ENCODE assay signal across 8 cellular contexts in genomic region chr6:44058617-44059358, GRCh38.
A peak's percentile ranks its signal among the peaks of the same experiment; 100 is the strongest.
DNase-seq lines count a peak whose midpoint lies in the region; ATAC-seq and TF ChIP-seq lines count a peak whose summit lies in the region.

No MANE protein-coding gene starts in this region.

- H3K27ac ChIP-seq in colonic mucosa: peak overlapping the region; percentile 73
- H3K27ac ChIP-seq in mesodermal cell (ENCODE audit: low read depth, low read length, severe bottlenecking): peak overlapping the region; percentile 83
- peak overlapping the region in 1 of 2 donors; percentile 69 for H3K27ac ChIP-seq in aorta (ENCODE audit: low read depth in 1 of 2, low read length in 2 of 2)
- H3K27ac ChIP-seq in caudate nucleus (ENCODE audit: low read depth, low read length): no peak overlapping the region

- H3K27me3 ChIP-seq in colonic mucosa (no peaks in the 10 kb centered on the region), aorta (ENCODE audit: control insufficient read depth in 1 of 2, insufficient read depth in 2 of 2, low read length in 1 of 2) (no peaks in the 10 kb centered on the region)

- ATAC-seq in GM19043 (IDR thresholded peaks at IDR 0.05; ENCODE audit: low read depth, unreplicated experiment): peak; percentile 75
- ATAC-seq in aorta (ENCODE audit: low FRiP score): peak; percentile 87

- no peak for TF ChIP-seq CTCF in colonic mucosa (IDR thresholded peaks at IDR 0.05)

- H3K9ac ChIP-seq in colonic mucosa (ENCODE audit: low read depth in 2 of 2, low read length in 2 of 2): peak overlapping the region in 1 of 2 donors; percentile 41

- WGBS in mesodermal cell (ENCODE audit: insufficient coverage in 2 of 2), 2 experiments: 60 to 71% methylated on average over 11 to 14 of the region's 19 CpGs
- WGBS in aorta, 2 donors: 32 to 34% methylated on average over 19 of the region's 19 CpGs

- DNase-seq in A172 (ENCODE audit: low spot score) (peak; percentile 100), HS-27A (ENCODE audit: low read depth) (peak; percentile 95), colonic mucosa (peak; percentile 63), aorta (peak; percentile 92 to 95), caudate nucleus (lab: John Stamatoyannopoulos, UW) (no peak), NCI-H187 (lab: John Stamatoyannopoulos, UW) (no peak)

- H3K4me3 ChIP-seq in colonic mucosa (no peak overlapping the region), mesodermal cell (ENCODE audit: extremely low read depth, insufficient read depth, low read length, poor library complexity, severe bottlenecking) (no peak overlapping the region), aorta (ENCODE audit: low read length in 2 of 2) (no peak overlapping the region)

- H3K36me3 ChIP-seq in colonic mucosa: no peaks in the 10 kb centered on the region
- H3K36me3 ChIP-seq in mesodermal cell (ENCODE audit: control insufficient read depth, insufficient read depth, low read length): no peaks in the 10 kb centered on the region
- H3K36me3 ChIP-seq in aorta (ENCODE audit: control insufficient read depth in 1 of 2, insufficient read depth in 2 of 2, low read length in 1 of 2): no peaks in the 10 kb centered on the region

- H3K4me1 ChIP-seq in colonic mucosa (no peaks in the 10 kb centered on the region), mesodermal cell (ENCODE audit: control insufficient read depth, insufficient read depth, low read length, poor library complexity, severe bottlenecking) (peaks cover 48% of the 10 kb centered on the region), aorta (ENCODE audit: control insufficient read depth in 1 of 2, insufficient read depth in 2 of 2, low read length in 2 of 2) (peaks cover 0 to 4% of the 10 kb centered on the region in 2 donors)

- intact Hi-C loops in colonic mucosa (cut with DNase I): no loop called here
- intact Hi-C loops in aorta (cut with DNase I): loop anchor here in 1 of 2 donors (5.0 kb wide), 1 partner anchor 56 kb away; no protein-coding TSS in a partner anchor

- H3K9me3 ChIP-seq in colonic mucosa (no peaks in the 10 kb centered on the region), mesodermal cell (ENCODE audit: control insufficient read depth, low read length) (peaks cover 10% of the 10 kb centered on the region), aorta (ENCODE audit: control insufficient read depth, low read length) (no peaks in the 10 kb centered on the region)

Comparison
In these comparisons a context has a peak if more than half of its experiments do, and no peak if none do; other contexts are left out.
1. DNase-seq: peak in A172 (single experiment), HS-27A (single experiment), colonic mucosa (single experiment) and aorta (2 of 2); none in caudate nucleus (0 of 61) and NCI-H187 (0 of 2).